1 cellular context compared by ENCODE assay signal in the genomic region with DNA sequence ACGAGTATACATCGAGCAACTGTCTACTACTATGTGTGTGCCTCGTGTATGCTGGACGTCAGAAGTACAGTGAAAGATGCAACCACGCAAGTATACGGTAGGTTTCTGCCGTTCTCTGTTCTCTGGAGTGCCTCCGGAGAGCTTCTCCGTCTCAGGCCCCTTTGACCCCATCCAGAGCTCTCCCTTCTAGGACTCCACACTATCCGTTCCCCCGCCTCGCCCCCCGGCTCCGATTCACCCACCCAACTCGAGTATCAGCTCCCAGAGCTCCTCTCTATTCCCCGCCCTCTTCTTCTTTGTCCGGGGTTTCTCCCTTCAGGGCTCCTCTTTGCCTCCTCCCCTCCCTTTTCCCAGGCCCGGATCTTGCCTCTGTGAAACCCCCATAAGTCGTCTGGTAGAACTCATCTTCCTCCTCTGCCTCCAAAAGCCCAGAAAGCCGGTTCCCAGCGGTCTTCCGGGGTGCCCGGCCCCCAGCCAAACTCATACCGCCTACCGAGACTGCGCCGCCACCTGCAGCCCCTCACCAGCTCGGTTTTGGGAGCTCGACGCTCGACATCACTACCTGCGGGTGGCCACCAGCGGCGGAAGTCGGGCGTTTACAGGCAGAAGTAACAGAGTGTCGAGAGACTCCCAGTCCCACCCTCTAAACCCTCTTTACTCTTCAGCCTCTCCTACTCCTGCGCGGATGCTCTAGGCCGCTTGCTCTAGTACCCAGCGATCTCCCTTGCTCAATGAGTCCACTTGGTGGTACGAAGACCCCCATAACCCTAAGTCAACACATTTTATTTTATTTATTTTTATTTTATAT.
A peak's percentile ranks its signal among the peaks of the same experiment; 100 is the strongest.
TF ChIP-seq lines count a peak whose summit lies in the region.

A gene with protein sequence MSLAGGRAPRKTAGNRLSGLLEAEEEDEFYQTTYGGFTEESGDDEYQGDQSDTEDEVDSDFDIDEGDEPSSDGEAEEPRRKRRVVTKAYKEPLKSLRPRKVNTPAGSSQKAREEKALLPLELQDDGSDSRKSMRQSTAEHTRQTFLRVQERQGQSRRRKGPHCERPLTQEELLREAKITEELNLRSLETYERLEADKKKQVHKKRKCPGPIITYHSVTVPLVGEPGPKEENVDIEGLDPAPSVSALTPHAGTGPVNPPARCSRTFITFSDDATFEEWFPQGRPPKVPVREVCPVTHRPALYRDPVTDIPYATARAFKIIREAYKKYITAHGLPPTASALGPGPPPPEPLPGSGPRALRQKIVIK (minus strand): TSS at position 560 of the 808 bp plus-strand sequence. CDS start 76 bp downstream, at position 484.

TF ChIP-seq in K562, 482 proteins besides CTCF, POLR2A, EP300 and RAD21 (continued from another document and continues in another):
- TF ChIP-seq, protein P1, sequence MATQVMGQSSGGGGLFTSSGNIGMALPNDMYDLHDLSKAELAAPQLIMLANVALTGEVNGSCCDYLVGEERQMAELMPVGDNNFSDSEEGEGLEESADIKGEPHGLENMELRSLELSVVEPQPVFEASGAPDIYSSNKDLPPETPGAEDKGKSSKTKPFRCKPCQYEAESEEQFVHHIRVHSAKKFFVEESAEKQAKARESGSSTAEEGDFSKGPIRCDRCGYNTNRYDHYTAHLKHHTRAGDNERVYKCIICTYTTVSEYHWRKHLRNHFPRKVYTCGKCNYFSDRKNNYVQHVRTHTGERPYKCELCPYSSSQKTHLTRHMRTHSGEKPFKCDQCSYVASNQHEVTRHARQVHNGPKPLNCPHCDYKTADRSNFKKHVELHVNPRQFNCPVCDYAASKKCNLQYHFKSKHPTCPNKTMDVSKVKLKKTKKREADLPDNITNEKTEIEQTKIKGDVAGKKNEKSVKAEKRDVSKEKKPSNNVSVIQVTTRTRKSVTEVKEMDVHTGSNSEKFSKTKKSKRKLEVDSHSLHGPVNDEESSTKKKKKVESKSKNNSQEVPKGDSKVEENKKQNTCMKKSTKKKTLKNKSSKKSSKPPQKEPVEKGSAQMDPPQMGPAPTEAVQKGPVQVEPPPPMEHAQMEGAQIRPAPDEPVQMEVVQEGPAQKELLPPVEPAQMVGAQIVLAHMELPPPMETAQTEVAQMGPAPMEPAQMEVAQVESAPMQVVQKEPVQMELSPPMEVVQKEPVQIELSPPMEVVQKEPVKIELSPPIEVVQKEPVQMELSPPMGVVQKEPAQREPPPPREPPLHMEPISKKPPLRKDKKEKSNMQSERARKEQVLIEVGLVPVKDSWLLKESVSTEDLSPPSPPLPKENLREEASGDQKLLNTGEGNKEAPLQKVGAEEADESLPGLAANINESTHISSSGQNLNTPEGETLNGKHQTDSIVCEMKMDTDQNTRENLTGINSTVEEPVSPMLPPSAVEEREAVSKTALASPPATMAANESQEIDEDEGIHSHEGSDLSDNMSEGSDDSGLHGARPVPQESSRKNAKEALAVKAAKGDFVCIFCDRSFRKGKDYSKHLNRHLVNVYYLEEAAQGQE (CRISPR knock-in tag; IDR thresholded peaks at IDR 0.05; ENCODE audit: low read depth): no peak
- TF ChIP-seq, protein P2, sequence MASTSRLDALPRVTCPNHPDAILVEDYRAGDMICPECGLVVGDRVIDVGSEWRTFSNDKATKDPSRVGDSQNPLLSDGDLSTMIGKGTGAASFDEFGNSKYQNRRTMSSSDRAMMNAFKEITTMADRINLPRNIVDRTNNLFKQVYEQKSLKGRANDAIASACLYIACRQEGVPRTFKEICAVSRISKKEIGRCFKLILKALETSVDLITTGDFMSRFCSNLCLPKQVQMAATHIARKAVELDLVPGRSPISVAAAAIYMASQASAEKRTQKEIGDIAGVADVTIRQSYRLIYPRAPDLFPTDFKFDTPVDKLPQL (IDR thresholded peaks at IDR 0.05; ENCODE audit: extremely low read depth, insufficient read length): peak; percentile 66
- TF ChIP-seq RCOR1 (IDR thresholded peaks at IDR 0.05; ENCODE audit: borderline replicate concordance in 1 of 2, low read depth in 2 of 2, low read length in 2 of 2): peak in 1 of 2 experiments; percentile 72; a peak in 2 of 4 replicates
- TF ChIP-seq SOX6 (IDR thresholded peaks at IDR 0.05): no peak; the same call in 1 of the 2 replicates
- no peak for TF ChIP-seq ZNF696 (CRISPR knock-in tag; conservative IDR thresholded peaks at IDR 0.05)
- 0 out of 2 replicates have a peak, but pooled peaks have one; percentile 3 for TF ChIP-seq CBFA2T3 (IDR thresholded peaks at IDR 0.05)
- TF ChIP-seq, protein P3, sequence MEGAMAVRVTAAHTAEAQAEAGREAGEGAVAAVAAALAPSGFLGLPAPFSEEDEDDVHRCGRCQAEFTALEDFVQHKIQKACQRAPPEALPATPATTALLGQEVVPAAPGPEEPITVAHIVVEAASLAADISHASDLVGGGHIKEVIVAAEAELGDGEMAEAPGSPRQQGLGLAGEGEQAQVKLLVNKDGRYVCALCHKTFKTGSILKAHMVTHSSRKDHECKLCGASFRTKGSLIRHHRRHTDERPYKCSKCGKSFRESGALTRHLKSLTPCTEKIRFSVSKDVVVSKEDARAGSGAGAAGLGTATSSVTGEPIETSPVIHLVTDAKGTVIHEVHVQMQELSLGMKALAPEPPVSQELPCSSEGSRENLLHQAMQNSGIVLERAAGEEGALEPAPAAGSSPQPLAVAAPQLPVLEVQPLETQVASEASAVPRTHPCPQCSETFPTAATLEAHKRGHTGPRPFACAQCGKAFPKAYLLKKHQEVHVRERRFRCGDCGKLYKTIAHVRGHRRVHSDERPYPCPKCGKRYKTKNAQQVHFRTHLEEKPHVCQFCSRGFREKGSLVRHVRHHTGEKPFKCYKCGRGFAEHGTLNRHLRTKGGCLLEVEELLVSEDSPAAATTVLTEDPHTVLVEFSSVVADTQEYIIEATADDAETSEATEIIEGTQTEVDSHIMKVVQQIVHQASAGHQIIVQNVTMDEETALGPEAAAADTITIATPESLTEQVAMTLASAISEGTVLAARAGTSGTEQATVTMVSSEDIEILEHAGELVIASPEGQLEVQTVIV (CRISPR knock-in tag; IDR thresholded peaks at IDR 0.05; ENCODE audit: borderline replicate concordance): no peak
- no peak for TF ChIP-seq NFE2L1 (tag; IDR thresholded peaks at IDR 0.05; ENCODE audit: borderline replicate concordance, low read depth)
- TF ChIP-seq, protein P4, sequence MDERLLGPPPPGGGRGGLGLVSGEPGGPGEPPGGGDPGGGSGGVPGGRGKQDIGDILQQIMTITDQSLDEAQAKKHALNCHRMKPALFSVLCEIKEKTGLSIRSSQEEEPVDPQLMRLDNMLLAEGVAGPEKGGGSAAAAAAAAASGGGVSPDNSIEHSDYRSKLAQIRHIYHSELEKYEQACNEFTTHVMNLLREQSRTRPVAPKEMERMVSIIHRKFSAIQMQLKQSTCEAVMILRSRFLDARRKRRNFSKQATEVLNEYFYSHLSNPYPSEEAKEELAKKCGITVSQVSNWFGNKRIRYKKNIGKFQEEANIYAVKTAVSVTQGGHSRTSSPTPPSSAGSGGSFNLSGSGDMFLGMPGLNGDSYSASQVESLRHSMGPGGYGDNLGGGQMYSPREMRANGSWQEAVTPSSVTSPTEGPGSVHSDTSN (CRISPR knock-in tag; IDR thresholded peaks at IDR 0.05; ENCODE audit: low read depth): no peak
- TF ChIP-seq, protein P4 (tag; conservative IDR thresholded peaks at IDR 0.05; ENCODE audit: low read depth): no peak
- no peak for TF ChIP-seq HDAC8 (tag; IDR thresholded peaks at IDR 0.05)
- TF ChIP-seq SMARCC2 (IDR thresholded peaks at IDR 0.05; ENCODE audit: low read depth): 0 out of 2 replicates have a peak, but pooled peaks have one; percentile 35
- TF ChIP-seq L3MBTL2 (IDR thresholded peaks at IDR 0.05): peak; percentile 87
- TF ChIP-seq MCM7 (IDR thresholded peaks at IDR 0.05): no peak
- TF ChIP-seq SP1 (CRISPR knock-in tag; IDR thresholded peaks at IDR 0.05): peak; percentile 87
- no peak; the same call in 1 of the 2 replicates for TF ChIP-seq NR2C1 (IDR thresholded peaks at IDR 0.05)
- peak; percentile 40; the same call in 1 of the 2 replicates for TF ChIP-seq NR2C1 (tag; IDR thresholded peaks at IDR 0.05)
- no peak for TF ChIP-seq SREBF2 (CRISPR knock-in tag; IDR thresholded peaks at IDR 0.05)
- TF ChIP-seq KLF1 (tag; IDR thresholded peaks at IDR 0.05): peak; percentile 69
- no peak for TF ChIP-seq TEAD4 (IDR thresholded peaks at IDR 0.05; ENCODE audit: low read length)
- no peak for TF ChIP-seq TEAD4 (CRISPR knock-in tag; IDR thresholded peaks at IDR 0.05; ENCODE audit: borderline replicate concordance)
- TF ChIP-seq, protein P5, sequence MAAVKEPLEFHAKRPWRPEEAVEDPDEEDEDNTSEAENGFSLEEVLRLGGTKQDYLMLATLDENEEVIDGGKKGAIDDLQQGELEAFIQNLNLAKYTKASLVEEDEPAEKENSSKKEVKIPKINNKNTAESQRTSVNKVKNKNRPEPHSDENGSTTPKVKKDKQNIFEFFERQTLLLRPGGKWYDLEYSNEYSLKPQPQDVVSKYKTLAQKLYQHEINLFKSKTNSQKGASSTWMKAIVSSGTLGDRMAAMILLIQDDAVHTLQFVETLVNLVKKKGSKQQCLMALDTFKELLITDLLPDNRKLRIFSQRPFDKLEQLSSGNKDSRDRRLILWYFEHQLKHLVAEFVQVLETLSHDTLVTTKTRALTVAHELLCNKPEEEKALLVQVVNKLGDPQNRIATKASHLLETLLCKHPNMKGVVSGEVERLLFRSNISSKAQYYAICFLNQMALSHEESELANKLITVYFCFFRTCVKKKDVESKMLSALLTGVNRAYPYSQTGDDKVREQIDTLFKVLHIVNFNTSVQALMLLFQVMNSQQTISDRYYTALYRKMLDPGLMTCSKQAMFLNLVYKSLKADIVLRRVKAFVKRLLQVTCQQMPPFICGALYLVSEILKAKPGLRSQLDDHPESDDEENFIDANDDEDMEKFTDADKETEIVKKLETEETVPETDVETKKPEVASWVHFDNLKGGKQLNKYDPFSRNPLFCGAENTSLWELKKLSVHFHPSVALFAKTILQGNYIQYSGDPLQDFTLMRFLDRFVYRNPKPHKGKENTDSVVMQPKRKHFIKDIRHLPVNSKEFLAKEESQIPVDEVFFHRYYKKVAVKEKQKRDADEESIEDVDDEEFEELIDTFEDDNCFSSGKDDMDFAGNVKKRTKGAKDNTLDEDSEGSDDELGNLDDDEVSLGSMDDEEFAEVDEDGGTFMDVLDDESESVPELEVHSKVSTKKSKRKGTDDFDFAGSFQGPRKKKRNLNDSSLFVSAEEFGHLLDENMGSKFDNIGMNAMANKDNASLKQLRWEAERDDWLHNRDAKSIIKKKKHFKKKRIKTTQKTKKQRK (IDR thresholded peaks at IDR 0.05; ENCODE audit: borderline replicate concordance, low read depth, low read length): peak; percentile 77
- TF ChIP-seq ZNF431 (CRISPR knock-in tag; IDR thresholded peaks at IDR 0.05): no peak
- TF ChIP-seq, protein P6, sequence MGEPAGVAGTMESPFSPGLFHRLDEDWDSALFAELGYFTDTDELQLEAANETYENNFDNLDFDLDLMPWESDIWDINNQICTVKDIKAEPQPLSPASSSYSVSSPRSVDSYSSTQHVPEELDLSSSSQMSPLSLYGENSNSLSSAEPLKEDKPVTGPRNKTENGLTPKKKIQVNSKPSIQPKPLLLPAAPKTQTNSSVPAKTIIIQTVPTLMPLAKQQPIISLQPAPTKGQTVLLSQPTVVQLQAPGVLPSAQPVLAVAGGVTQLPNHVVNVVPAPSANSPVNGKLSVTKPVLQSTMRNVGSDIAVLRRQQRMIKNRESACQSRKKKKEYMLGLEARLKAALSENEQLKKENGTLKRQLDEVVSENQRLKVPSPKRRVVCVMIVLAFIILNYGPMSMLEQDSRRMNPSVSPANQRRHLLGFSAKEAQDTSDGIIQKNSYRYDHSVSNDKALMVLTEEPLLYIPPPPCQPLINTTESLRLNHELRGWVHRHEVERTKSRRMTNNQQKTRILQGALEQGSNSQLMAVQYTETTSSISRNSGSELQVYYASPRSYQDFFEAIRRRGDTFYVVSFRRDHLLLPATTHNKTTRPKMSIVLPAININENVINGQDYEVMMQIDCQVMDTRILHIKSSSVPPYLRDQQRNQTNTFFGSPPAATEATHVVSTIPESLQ (CRISPR knock-in tag; IDR thresholded peaks at IDR 0.05): no peak
- TF ChIP-seq LCOR (CRISPR knock-in tag; IDR thresholded peaks at IDR 0.05): peak; percentile 99
- peak; percentile 84 for TF ChIP-seq RBBP5 (IDR thresholded peaks at IDR 0.05; ENCODE audit: borderline replicate concordance, insufficient read depth, low read length, poor library complexity, severe bottlenecking)
- TF ChIP-seq BHLHE40 (IDR thresholded peaks at IDR 0.05; ENCODE audit: low read length): peak; percentile 62
- no peak for TF ChIP-seq BRF1 (IDR thresholded peaks at IDR 0.05; ENCODE audit: borderline replicate concordance, extremely low read depth, insufficient read length)
- TF ChIP-seq NCOR1 (IDR thresholded peaks at IDR 0.05): peak; percentile 36; the same call in 1 of the 2 replicates
- TF ChIP-seq ETV5 (CRISPR knock-in tag; IDR thresholded peaks at IDR 0.05; ENCODE audit: low read depth): peak; percentile 85
- TF ChIP-seq POLR2AphosphoS5 (IDR thresholded peaks at IDR 0.05; ENCODE audit: control insufficient read depth, insufficient read depth, low read depth, low read length): peak; percentile 95
- TF ChIP-seq PCBP1 (IDR thresholded peaks at IDR 0.05; ENCODE audit: low read depth, low read length, poor library complexity, severe bottlenecking): no peak
- TF ChIP-seq, protein P7, sequence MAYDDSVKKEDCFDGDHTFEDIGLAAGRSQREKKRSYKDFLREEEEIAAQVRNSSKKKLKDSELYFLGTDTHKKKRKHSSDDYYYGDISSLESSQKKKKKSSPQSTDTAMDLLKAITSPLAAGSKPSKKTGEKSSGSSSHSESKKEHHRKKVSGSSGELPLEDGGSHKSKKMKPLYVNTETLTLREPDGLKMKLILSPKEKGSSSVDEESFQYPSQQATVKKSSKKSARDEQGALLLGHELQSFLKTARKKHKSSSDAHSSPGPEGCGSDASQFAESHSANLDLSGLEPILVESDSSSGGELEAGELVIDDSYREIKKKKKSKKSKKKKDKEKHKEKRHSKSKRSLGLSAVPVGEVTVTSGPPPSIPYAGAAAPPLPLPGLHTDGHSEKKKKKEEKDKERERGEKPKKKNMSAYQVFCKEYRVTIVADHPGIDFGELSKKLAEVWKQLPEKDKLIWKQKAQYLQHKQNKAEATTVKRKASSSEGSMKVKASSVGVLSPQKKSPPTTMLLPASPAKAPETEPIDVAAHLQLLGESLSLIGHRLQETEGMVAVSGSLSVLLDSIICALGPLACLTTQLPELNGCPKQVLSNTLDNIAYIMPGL (CRISPR knock-in tag; IDR thresholded peaks at IDR 0.05): 0 out of 2 replicates have a peak, but pooled peaks have one; percentile 79
